ENCODE assay signal across 1 cellular context in the genomic region with DNA sequence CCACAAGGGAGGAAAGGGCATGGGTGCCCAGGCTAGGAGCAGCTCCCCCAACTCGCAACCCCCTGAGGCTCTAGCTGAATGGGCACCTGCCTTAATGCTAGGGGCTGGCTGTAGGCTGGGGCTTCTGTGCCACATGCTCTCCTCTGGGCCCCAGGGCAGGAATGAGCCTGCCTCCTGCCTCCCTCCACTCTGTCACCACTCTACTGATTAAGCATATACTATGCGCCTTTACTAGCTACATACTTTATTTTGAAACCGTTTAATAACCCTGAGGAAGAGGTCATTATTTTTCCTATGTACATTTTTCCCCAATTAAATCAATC.
TF ChIP-seq lines count a peak whose summit lies in the region.

No MANE protein-coding gene starts in this region.

TF ChIP-seq in HepG2, 621 proteins besides CTCF, POLR2A, EP300 and RAD21:
- TF ChIP-seq, protein P1, sequence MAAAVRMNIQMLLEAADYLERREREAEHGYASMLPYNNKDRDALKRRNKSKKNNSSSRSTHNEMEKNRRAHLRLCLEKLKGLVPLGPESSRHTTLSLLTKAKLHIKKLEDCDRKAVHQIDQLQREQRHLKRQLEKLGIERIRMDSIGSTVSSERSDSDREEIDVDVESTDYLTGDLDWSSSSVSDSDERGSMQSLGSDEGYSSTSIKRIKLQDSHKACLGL (CRISPR knock-in tag; IDR thresholded peaks at IDR 0.05), result 0 out of 2 replicates have a peak, but pooled peaks have one; percentile 29
- TF ChIP-seq ZNF652 (CRISPR knock-in tag; IDR thresholded peaks at IDR 0.05; ENCODE audit: borderline replicate concordance, low read depth) (no peak), ZMAT3 (CRISPR knock-in tag; conservative IDR thresholded peaks at IDR 0.05) (peak; percentile 66; the same call in 1 of the 2 replicates), JARID2 (CRISPR knock-in tag; IDR thresholded peaks at IDR 0.05; ENCODE audit: insufficient replicate concordance) (no peak), NFKBIZ (CRISPR knock-in tag; IDR thresholded peaks at IDR 0.05) (peak; percentile 14; the same call in 1 of the 2 replicates), POLR2G (IDR thresholded peaks at IDR 0.05; ENCODE audit: low read depth, low read length) (0 out of 2 replicates have a peak, but pooled peaks have one; percentile 16), BRCA1 (CRISPR knock-in tag; IDR thresholded peaks at IDR 0.05) (no peak), ZNF737 (CRISPR knock-in tag; IDR thresholded peaks at IDR 0.05; ENCODE audit: borderline replicate concordance) (no peak), KDM4B (CRISPR knock-in tag; IDR thresholded peaks at IDR 0.05) (no peak), PHF8 (CRISPR knock-in tag; IDR thresholded peaks at IDR 0.05) (no peak), GZF1 (CRISPR knock-in tag; IDR thresholded peaks at IDR 0.05) (no peak)
- TF ChIP-seq, protein P2, sequence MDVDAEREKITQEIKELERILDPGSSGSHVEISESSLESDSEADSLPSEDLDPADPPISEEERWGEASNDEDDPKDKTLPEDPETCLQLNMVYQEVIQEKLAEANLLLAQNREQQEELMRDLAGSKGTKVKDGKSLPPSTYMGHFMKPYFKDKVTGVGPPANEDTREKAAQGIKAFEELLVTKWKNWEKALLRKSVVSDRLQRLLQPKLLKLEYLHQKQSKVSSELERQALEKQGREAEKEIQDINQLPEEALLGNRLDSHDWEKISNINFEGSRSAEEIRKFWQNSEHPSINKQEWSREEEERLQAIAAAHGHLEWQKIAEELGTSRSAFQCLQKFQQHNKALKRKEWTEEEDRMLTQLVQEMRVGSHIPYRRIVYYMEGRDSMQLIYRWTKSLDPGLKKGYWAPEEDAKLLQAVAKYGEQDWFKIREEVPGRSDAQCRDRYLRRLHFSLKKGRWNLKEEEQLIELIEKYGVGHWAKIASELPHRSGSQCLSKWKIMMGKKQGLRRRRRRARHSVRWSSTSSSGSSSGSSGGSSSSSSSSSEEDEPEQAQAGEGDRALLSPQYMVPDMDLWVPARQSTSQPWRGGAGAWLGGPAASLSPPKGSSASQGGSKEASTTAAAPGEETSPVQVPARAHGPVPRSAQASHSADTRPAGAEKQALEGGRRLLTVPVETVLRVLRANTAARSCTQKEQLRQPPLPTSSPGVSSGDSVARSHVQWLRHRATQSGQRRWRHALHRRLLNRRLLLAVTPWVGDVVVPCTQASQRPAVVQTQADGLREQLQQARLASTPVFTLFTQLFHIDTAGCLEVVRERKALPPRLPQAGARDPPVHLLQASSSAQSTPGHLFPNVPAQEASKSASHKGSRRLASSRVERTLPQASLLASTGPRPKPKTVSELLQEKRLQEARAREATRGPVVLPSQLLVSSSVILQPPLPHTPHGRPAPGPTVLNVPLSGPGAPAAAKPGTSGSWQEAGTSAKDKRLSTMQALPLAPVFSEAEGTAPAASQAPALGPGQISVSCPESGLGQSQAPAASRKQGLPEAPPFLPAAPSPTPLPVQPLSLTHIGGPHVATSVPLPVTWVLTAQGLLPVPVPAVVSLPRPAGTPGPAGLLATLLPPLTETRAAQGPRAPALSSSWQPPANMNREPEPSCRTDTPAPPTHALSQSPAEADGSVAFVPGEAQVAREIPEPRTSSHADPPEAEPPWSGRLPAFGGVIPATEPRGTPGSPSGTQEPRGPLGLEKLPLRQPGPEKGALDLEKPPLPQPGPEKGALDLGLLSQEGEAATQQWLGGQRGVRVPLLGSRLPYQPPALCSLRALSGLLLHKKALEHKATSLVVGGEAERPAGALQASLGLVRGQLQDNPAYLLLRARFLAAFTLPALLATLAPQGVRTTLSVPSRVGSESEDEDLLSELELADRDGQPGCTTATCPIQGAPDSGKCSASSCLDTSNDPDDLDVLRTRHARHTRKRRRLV (CRISPR knock-in tag; IDR thresholded peaks at IDR 0.05), result 0 out of 2 replicates have a peak, but pooled peaks have one; percentile 42
- TF ChIP-seq, protein P3, sequence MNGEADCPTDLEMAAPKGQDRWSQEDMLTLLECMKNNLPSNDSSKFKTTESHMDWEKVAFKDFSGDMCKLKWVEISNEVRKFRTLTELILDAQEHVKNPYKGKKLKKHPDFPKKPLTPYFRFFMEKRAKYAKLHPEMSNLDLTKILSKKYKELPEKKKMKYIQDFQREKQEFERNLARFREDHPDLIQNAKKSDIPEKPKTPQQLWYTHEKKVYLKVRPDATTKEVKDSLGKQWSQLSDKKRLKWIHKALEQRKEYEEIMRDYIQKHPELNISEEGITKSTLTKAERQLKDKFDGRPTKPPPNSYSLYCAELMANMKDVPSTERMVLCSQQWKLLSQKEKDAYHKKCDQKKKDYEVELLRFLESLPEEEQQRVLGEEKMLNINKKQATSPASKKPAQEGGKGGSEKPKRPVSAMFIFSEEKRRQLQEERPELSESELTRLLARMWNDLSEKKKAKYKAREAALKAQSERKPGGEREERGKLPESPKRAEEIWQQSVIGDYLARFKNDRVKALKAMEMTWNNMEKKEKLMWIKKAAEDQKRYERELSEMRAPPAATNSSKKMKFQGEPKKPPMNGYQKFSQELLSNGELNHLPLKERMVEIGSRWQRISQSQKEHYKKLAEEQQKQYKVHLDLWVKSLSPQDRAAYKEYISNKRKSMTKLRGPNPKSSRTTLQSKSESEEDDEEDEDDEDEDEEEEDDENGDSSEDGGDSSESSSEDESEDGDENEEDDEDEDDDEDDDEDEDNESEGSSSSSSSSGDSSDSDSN (CRISPR knock-in tag; IDR thresholded peaks at IDR 0.05), result no peak
- TF ChIP-seq, protein P4, sequence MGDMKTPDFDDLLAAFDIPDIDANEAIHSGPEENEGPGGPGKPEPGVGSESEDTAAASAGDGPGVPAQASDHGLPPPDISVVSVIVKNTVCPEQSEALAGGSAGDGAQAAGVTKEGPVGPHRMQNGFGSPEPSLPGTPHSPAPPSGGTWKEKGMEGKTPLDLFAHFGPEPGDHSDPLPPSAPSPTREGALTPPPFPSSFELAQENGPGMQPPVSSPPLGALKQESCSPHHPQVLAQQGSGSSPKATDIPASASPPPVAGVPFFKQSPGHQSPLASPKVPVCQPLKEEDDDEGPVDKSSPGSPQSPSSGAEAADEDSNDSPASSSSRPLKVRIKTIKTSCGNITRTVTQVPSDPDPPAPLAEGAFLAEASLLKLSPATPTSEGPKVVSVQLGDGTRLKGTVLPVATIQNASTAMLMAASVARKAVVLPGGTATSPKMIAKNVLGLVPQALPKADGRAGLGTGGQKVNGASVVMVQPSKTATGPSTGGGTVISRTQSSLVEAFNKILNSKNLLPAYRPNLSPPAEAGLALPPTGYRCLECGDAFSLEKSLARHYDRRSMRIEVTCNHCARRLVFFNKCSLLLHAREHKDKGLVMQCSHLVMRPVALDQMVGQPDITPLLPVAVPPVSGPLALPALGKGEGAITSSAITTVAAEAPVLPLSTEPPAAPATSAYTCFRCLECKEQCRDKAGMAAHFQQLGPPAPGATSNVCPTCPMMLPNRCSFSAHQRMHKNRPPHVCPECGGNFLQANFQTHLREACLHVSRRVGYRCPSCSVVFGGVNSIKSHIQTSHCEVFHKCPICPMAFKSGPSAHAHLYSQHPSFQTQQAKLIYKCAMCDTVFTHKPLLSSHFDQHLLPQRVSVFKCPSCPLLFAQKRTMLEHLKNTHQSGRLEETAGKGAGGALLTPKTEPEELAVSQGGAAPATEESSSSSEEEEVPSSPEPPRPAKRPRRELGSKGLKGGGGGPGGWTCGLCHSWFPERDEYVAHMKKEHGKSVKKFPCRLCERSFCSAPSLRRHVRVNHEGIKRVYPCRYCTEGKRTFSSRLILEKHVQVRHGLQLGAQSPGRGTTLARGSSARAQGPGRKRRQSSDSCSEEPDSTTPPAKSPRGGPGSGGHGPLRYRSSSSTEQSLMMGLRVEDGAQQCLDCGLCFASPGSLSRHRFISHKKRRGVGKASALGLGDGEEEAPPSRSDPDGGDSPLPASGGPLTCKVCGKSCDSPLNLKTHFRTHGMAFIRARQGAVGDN (CRISPR knock-in tag; IDR thresholded peaks at IDR 0.05), result peak; percentile 81; the same call in 1 of the 2 replicates
